ENCODE assay signal across 20 cellular contexts in the genomic region with DNA sequence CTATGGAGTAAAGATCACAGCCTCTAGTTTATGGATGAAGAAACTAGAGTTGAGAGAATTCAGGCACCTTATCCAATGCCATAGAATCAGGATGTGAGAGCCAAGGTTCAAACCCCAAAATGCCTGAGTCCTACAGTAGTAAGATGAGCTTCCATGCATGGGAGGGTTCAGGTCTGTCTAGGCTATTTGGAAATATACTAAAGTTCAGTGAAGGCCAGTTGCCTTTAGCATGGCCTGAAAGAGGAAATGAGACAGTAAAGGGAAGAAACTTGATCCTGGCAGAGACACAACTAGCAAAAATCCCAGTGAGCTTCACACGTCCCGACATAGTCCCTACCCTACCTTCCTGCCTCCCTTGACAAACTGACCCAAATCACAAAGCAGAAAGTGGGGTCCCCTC.
"Had no signal": no experiment of that assay in that cellular context is flagged by ENCODE, and none has a peak within 500 bp of the region (broad histone marks: within the 10 kb centered on the region; RNA-seq: fewer than 3 reads in every experiment).

No MANE protein-coding gene starts in this region.

- H3K27ac ChIP-seq: neural progenitor cell, ovary, parathyroid adenoma, psoas muscle, right lobe of liver, sigmoid colon, stomach, tibial artery, transverse colon, upper lobe of right lung, vagina had no signal

- H3K4me3 ChIP-seq: neural progenitor cell, ovary, psoas muscle, right lobe of liver, sigmoid colon, stomach, tibial artery, transverse colon, upper lobe of right lung, vagina had no signal

- FAIRE-seq: small intestine had no signal

- H2AFZ ChIP-seq: neural progenitor cell, parathyroid adenoma had no signal

- H3K27me3 ChIP-seq: neural progenitor cell, ovary, right lobe of liver, sigmoid colon, stomach, tibial artery, transverse colon, upper lobe of right lung, vagina had no signal

- H3K4me1 ChIP-seq: neural progenitor cell, parathyroid adenoma, psoas muscle, right lobe of liver, sigmoid colon, stomach, tibial artery, transverse colon, upper lobe of right lung, vagina had no signal

- H3K9ac ChIP-seq: neural progenitor cell, parathyroid adenoma had no signal

- H3K9me3 ChIP-seq: ovary, psoas muscle, right lobe of liver, sigmoid colon, stomach, tibial artery, transverse colon, upper lobe of right lung, vagina had no signal

- H3K36me3 ChIP-seq: neural progenitor cell, ovary, right lobe of liver, sigmoid colon, stomach, tibial artery, transverse colon, upper lobe of right lung, vagina had no signal

- DNase-seq: naive thymus-derived CD4-positive, alpha-beta T cell; natural killer cell; occipital lobe; ovary; psoas muscle; right lobe of liver; sigmoid colon; small intestine; stimulated activated CD4-positive, alpha-beta T cell treated with anti-CD3 and anti-CD28 coated beads, Interleukin-15, amount 100 ng/mL, for 24 hours; stimulated activated CD4-positive, alpha-beta T cell treated with anti-CD3 and anti-CD28 coated beads, Interleukin-2, amount 100 ng/mL, for 24 hours; stimulated activated CD4-positive, alpha-beta T cell treated with anti-CD3 and anti-CD28 coated beads, Interleukin-2, amount 100 ng/mL, for 48 hours; stimulated activated CD4-positive, alpha-beta T cell treated with anti-CD3 and anti-CD28 coated beads, Interleukin-4, amount 100 ng/mL, for 24 hours; stimulated activated naive CD4-positive, alpha-beta T cell treated with Interleukin-2 at 50 U/mL for 16 hours; stomach; tibial artery; transverse colon; upper lobe of right lung had no signal

- H3K4me2 ChIP-seq: neural progenitor cell had no signal

- H3K79me2 ChIP-seq: parathyroid adenoma had no signal
